ENCODE assay signal across 31 cellular contexts in genomic region chr3:173044998-173045397, GRCh38.
"Had no signal": no experiment of that assay in that cellular context is flagged by ENCODE, and none has a peak within 500 bp of the region (broad histone marks: within the 10 kb centered on the region; RNA-seq: fewer than 3 reads in every experiment).

No MANE protein-coding gene starts in this region.

- H3K9me3 ChIP-seq: esophagus squamous epithelium, gastrocnemius medialis, psoas muscle, spleen, tibial nerve had no signal

- DNase-seq: activated CD4-positive, alpha-beta memory T cell treated with anti-CD3 and anti-CD28 coated beads, Interleukin-2, amount 10 ng/mL, durations not matched to agents 7 days and 5 days; activated CD4-positive, alpha-beta T cell treated with anti-CD3 and anti-CD28 coated beads for 1 hour; activated CD4-positive, alpha-beta T cell treated with anti-CD3 and anti-CD28 coated beads, Interleukin-2, amount 10 ng/mL, durations not matched to agents 7 days and 5 days; activated CD8-positive, alpha-beta memory T cell treated with anti-CD3 and anti-CD28 coated beads, Interleukin-2, amount 50 U/mL, for 48 hours; activated gamma-delta T cell; activated naive CD4-positive, alpha-beta T cell treated with anti-CD3 and anti-CD28 coated beads, Interleukin-2, amount 10 ng/mL, durations not matched to agents 7 days and 5 days; activated naive CD8-positive, alpha-beta T cell treated with anti-CD3 and anti-CD28 coated beads, Interleukin-2, amount 10 ng/mL, durations not matched to agents 7 days and 5 days; activated T-cell treated with anti-CD3 and anti-CD28 coated beads, Interleukin-2, amount 50 U/mL, for 24 hours; amniotic stem cell; effector CD4-positive, alpha-beta T cell; esophagus squamous epithelium; gastrocnemius medialis; glutamatergic neuron; islet precursor cell; mammary epithelial cell; midbrain; naive thymus-derived CD8-positive, alpha-beta T cell; occipital lobe; psoas muscle; spleen; stimulated activated CD4-positive, alpha-beta T cell treated with anti-CD3 and anti-CD28 coated beads, Interleukin-2, amount 100 ng/mL, for 48 hours; stimulated activated naive CD4-positive, alpha-beta T cell treated with Interleukin-2 at 50 U/mL for 16 hours; T-helper 17 cell; T1000 had no signal

- H3K27ac ChIP-seq: epithelial cell of prostate, esophagus squamous epithelium, gastrocnemius medialis, hepatocyte, parathyroid adenoma, psoas muscle, spleen, tibial nerve had no signal

- H3K27me3 ChIP-seq: esophagus squamous epithelium, gastrocnemius medialis, hepatocyte, spleen, tibial nerve had no signal

- H3K9me3 Mint-ChIP-seq: activated CD4-positive, alpha-beta memory T cell treated with anti-CD3 and anti-CD28 coated beads, Interleukin-2, amount 10 ng/mL, durations not matched to agents 7 days and 5 days; activated CD4-positive, alpha-beta T cell treated with anti-CD3 and anti-CD28 coated beads, Interleukin-2, amount 10 ng/mL, durations not matched to agents 7 days and 5 days; activated naive CD4-positive, alpha-beta T cell treated with anti-CD3 and anti-CD28 coated beads, Interleukin-2, amount 10 ng/mL, durations not matched to agents 7 days and 5 days; activated naive CD8-positive, alpha-beta T cell treated with anti-CD3 and anti-CD28 coated beads, Interleukin-2, amount 10 ng/mL, durations not matched to agents 7 days and 5 days; activated T-cell treated with anti-CD3 and anti-CD28 coated beads, Interleukin-2, amount 50 U/mL, for 24 hours; dendritic cell treated with granulocyte-macrophage colony-stimulating factor and Interleukin-4, amounts not matched to agents 40 ng/mL and 50 ng/mL, for 4 days; neural crest cell had no signal

- H3K4me3 ChIP-seq: esophagus squamous epithelium, gastrocnemius medialis, hepatocyte, psoas muscle, spleen, tibial nerve had no signal

- H3K36me3 Mint-ChIP-seq: activated naive CD4-positive, alpha-beta T cell treated with anti-CD3 and anti-CD28 coated beads, Interleukin-2, amount 10 ng/mL, durations not matched to agents 7 days and 5 days; activated naive CD8-positive, alpha-beta T cell treated with anti-CD3 and anti-CD28 coated beads, Interleukin-2, amount 10 ng/mL, durations not matched to agents 7 days and 5 days; naive thymus-derived CD8-positive, alpha-beta T cell had no signal

- H3K27ac Mint-ChIP-seq: activated CD4-positive, alpha-beta memory T cell treated with anti-CD3 and anti-CD28 coated beads, Interleukin-2, amount 10 ng/mL, durations not matched to agents 7 days and 5 days; activated CD4-positive, alpha-beta T cell treated with anti-CD3 and anti-CD28 coated beads, Interleukin-2, amount 10 ng/mL, durations not matched to agents 7 days and 5 days; activated naive CD4-positive, alpha-beta T cell treated with anti-CD3 and anti-CD28 coated beads, Interleukin-2, amount 10 ng/mL, durations not matched to agents 7 days and 5 days; activated naive CD8-positive, alpha-beta T cell treated with anti-CD3 and anti-CD28 coated beads, Interleukin-2, amount 10 ng/mL, durations not matched to agents 7 days and 5 days; activated T-cell treated with anti-CD3 and anti-CD28 coated beads, Interleukin-2, amount 50 U/mL, for 24 hours; dendritic cell treated with granulocyte-macrophage colony-stimulating factor and Interleukin-4, amounts not matched to agents 40 ng/mL and 50 ng/mL, for 4 days; naive thymus-derived CD8-positive, alpha-beta T cell; T-helper 17 cell had no signal

- ATAC-seq: gastrocnemius medialis; naive thymus-derived CD8-positive, alpha-beta T cell; psoas muscle; T-helper 17 cell had no signal

- H3K4me1 ChIP-seq: esophagus squamous epithelium, gastrocnemius medialis, parathyroid adenoma, psoas muscle, spleen, tibial nerve had no signal

- H3K4me3 Mint-ChIP-seq: activated CD4-positive, alpha-beta memory T cell treated with anti-CD3 and anti-CD28 coated beads, Interleukin-2, amount 10 ng/mL, durations not matched to agents 7 days and 5 days; activated CD4-positive, alpha-beta T cell treated with anti-CD3 and anti-CD28 coated beads, Interleukin-2, amount 10 ng/mL, durations not matched to agents 7 days and 5 days; activated naive CD4-positive, alpha-beta T cell treated with anti-CD3 and anti-CD28 coated beads, Interleukin-2, amount 10 ng/mL, durations not matched to agents 7 days and 5 days; activated naive CD8-positive, alpha-beta T cell treated with anti-CD3 and anti-CD28 coated beads, Interleukin-2, amount 10 ng/mL, durations not matched to agents 7 days and 5 days; activated T-cell treated with anti-CD3 and anti-CD28 coated beads, Interleukin-2, amount 50 U/mL, for 24 hours; central memory CD8-positive, alpha-beta T cell; dendritic cell treated with granulocyte-macrophage colony-stimulating factor and Interleukin-4, amounts not matched to agents 40 ng/mL and 50 ng/mL, for 4 days; naive thymus-derived CD8-positive, alpha-beta T cell; neural crest cell; T-helper 17 cell had no signal

- H3K36me3 ChIP-seq: esophagus squamous epithelium, gastrocnemius medialis, spleen, tibial nerve had no signal

- H3K27me3 Mint-ChIP-seq: activated CD4-positive, alpha-beta memory T cell treated with anti-CD3 and anti-CD28 coated beads, Interleukin-2, amount 10 ng/mL, durations not matched to agents 7 days and 5 days; activated CD4-positive, alpha-beta T cell treated with anti-CD3 and anti-CD28 coated beads, Interleukin-2, amount 10 ng/mL, durations not matched to agents 7 days and 5 days; activated naive CD4-positive, alpha-beta T cell treated with anti-CD3 and anti-CD28 coated beads, Interleukin-2, amount 10 ng/mL, durations not matched to agents 7 days and 5 days; activated naive CD8-positive, alpha-beta T cell treated with anti-CD3 and anti-CD28 coated beads, Interleukin-2, amount 10 ng/mL, durations not matched to agents 7 days and 5 days; activated T-cell treated with anti-CD3 and anti-CD28 coated beads, Interleukin-2, amount 50 U/mL, for 24 hours; central memory CD8-positive, alpha-beta T cell; dendritic cell treated with granulocyte-macrophage colony-stimulating factor and Interleukin-4, amounts not matched to agents 40 ng/mL and 50 ng/mL, for 4 days; naive thymus-derived CD8-positive, alpha-beta T cell had no signal

- H3K4me1 Mint-ChIP-seq: activated CD4-positive, alpha-beta memory T cell treated with anti-CD3 and anti-CD28 coated beads, Interleukin-2, amount 10 ng/mL, durations not matched to agents 7 days and 5 days; activated CD4-positive, alpha-beta T cell treated with anti-CD3 and anti-CD28 coated beads, Interleukin-2, amount 10 ng/mL, durations not matched to agents 7 days and 5 days; activated naive CD4-positive, alpha-beta T cell treated with anti-CD3 and anti-CD28 coated beads, Interleukin-2, amount 10 ng/mL, durations not matched to agents 7 days and 5 days; activated naive CD8-positive, alpha-beta T cell treated with anti-CD3 and anti-CD28 coated beads, Interleukin-2, amount 10 ng/mL, durations not matched to agents 7 days and 5 days; central memory CD8-positive, alpha-beta T cell; naive thymus-derived CD8-positive, alpha-beta T cell; neural crest cell; T-helper 17 cell had no signal
